Comparison of ENCODE assay signal across 22 cellular contexts in genomic region chr1:192607836-192608235, GRCh38. TPM values are rescaled to one million over a fixed set of nuclear protein-coding genes. Genes with fewer than 3 reads are reported as not detected.
"Had no signal": no experiment of that assay in that cellular context is flagged by ENCODE, and none has a peak within 500 bp of the region (broad histone marks: within the 10 kb centered on the region; RNA-seq: fewer than 3 reads in every experiment).

No MANE protein-coding gene starts in this region.

- H3K9me3 ChIP-seq: gastroesophageal sphincter, heart right ventricle, testis, upper lobe of right lung had no signal

- H3K4me3 Mint-ChIP-seq: activated T-helper 17 cell treated with anti-CD3 and anti-CD28 coated beads, Interleukin-2, amount 50 U/mL, for 72 hours; stimulated activated naive CD8-positive, alpha-beta T cell treated with anti-CD3 and anti-CD28 coated beads, Interleukin-15, Interleukin-2, amounts not matched to agents 100 ng/mL and 50 ng/mL, for 24 hours; T-cell had no signal

- ATAC-seq: activated T-helper 17 cell treated with anti-CD3 and anti-CD28 coated beads, Interleukin-2, amount 50 U/mL, for 72 hours; gastroesophageal sphincter; heart right ventricle; left lobe of liver; naive thymus-derived CD8-positive, alpha-beta T cell; T-cell; upper lobe of right lung had no signal

- DNase-seq: activated CD4-positive, CD25-positive, alpha-beta regulatory T cell treated with anti-CD3 and anti-CD28 coated beads, Interleukin-2, amount 50 U/mL, for 72 hours; activated naive CD4-positive, alpha-beta T cell treated with Interleukin-2 at 50 U/mL for 16 hours; erythroblast; heart right ventricle; naive thymus-derived CD8-positive, alpha-beta T cell; posterior cingulate gyrus; retina; stimulated activated CD4-positive, alpha-beta T cell treated with anti-CD3 and anti-CD28 coated beads, Interleukin-4, amount 100 ng/mL, for 4 hours; stimulated activated CD8-positive, alpha-beta memory T cell treated with anti-CD3 and anti-CD28 coated beads, Interleukin-4, amount 100 ng/mL, for 48 hours; T-cell; T-helper 9 cell; testis; upper lobe of right lung had no signal

- H3K27me3 Mint-ChIP-seq: activated T-helper 17 cell treated with anti-CD3 and anti-CD28 coated beads, Interleukin-2, amount 50 U/mL, for 72 hours; stimulated activated naive CD8-positive, alpha-beta T cell treated with anti-CD3 and anti-CD28 coated beads, Interleukin-15, Interleukin-2, amounts not matched to agents 100 ng/mL and 50 ng/mL, for 24 hours; T-cell had no signal

- H3K36me3 ChIP-seq: cardiac muscle cell, gastroesophageal sphincter, heart right ventricle, upper lobe of right lung had no signal

- H3K27me3 ChIP-seq: cardiac muscle cell, gastroesophageal sphincter, heart right ventricle, testis, upper lobe of right lung had no signal

- H3K4me1 ChIP-seq: testis, upper lobe of right lung had no signal

- FAIRE-seq: islet of Langerhans had no signal

- H3K4me3 ChIP-seq: cardiac muscle cell, gastroesophageal sphincter, heart right ventricle, skin epidermis, testis, upper lobe of right lung had no signal

- H3K9me3 Mint-ChIP-seq: activated T-helper 17 cell treated with anti-CD3 and anti-CD28 coated beads, Interleukin-2, amount 50 U/mL, for 72 hours; naive thymus-derived CD8-positive, alpha-beta T cell; stimulated activated naive CD8-positive, alpha-beta T cell treated with anti-CD3 and anti-CD28 coated beads, Interleukin-15, Interleukin-2, amounts not matched to agents 100 ng/mL and 50 ng/mL, for 24 hours; T-cell had no signal

- H3K27ac ChIP-seq: cardiac muscle cell, heart right ventricle, skin epidermis, testis, upper lobe of right lung had no signal

- H3K27ac Mint-ChIP-seq: activated T-helper 17 cell treated with anti-CD3 and anti-CD28 coated beads, Interleukin-2, amount 50 U/mL, for 72 hours; stimulated activated naive CD8-positive, alpha-beta T cell treated with anti-CD3 and anti-CD28 coated beads, Interleukin-15, Interleukin-2, amounts not matched to agents 100 ng/mL and 50 ng/mL, for 24 hours; T-cell had no signal

- H3K36me3 Mint-ChIP-seq: naive thymus-derived CD8-positive, alpha-beta T cell; T-cell had no signal

RNA-seq across cellular contexts. Expression of gene RGS13, which starts 28.1 kb away (rescaled TPM):
- total RNA-seq: activated CD8-positive, alpha-beta memory T cell treated with anti-CD3 and anti-CD28 coated beads for 36 hours; left lobe of liver; lung microvascular endothelial cell; naive thymus-derived CD8-positive, alpha-beta T cell had no signal

RNA-seq across cellular contexts. Expression of gene RGS1, which starts 32.3 kb away (rescaled TPM):
- total RNA-seq: cardiac muscle cell, lung microvascular endothelial cell had no signal
